13 cellular contexts compared by ENCODE assay signal in the genomic region with DNA sequence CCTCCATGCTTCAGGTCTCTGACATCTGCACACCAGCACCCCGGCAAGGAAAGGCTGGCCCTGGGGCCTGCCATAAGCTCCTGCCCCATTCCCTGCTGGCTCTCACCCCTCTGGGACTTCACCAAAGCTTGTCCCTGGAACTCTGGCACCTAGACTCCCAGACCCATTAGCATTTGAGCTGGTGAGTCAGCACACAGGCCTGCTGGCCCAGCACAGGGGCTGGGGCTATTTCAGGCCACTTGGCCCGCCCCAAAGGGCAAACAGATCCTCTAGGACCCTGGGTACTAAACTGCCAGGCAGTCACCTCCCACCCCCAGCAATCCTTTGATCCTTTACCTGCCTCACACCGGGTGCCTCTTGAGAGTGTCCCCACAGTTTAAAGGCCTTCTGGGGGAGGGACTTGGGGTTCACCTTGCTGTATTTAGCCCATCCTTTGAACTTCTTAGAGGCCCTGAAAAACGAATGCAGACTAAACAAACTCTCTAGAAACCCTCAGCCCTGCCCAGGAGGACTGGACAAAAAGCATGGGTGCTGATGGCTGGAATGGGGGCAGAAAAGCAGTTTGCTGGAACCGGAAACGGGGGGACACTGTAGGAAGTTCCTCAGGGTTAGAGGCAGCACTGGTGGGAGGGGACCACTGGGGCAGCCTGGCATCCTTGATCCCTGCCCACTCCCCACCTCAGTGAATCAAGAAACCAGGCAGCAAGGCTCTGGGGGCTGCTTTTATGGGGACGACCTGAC. TPM values are rescaled to one million over a fixed set of nuclear protein-coding genes. Genes with fewer than 3 reads are reported as not detected.
DNase-seq lines count a peak whose midpoint lies in the region; ATAC-seq and TF ChIP-seq lines count a peak whose summit lies in the region.
"Had no signal": no experiment of that assay in that cellular context is flagged by ENCODE, and none has a peak within 500 bp of the region (broad histone marks: within the 10 kb centered on the region; RNA-seq: fewer than 3 reads in every experiment).

No MANE protein-coding gene starts in this region.

- WGBS in endodermal cell (ENCODE audit: insufficient coverage in 1 of 2, insufficient read length in 1 of 2), 2 experiments, result 14 to 60% methylated on average over 1 to 6 of the region's 7 CpGs

- no peak overlapping the region for H3K9ac ChIP-seq in endodermal cell (ENCODE audit: extremely low read depth, low read length, poor library complexity, severe bottlenecking)

- no peak overlapping the region for H3K27ac ChIP-seq in endodermal cell (ENCODE audit: low read depth, low read length)
- H3K27ac ChIP-seq: thyroid gland had no signal

- H3K36me3 ChIP-seq in endodermal cell (ENCODE audit: control insufficient read depth, insufficient read depth, low read length), result peaks cover 28% of the 10 kb centered on the region

- no peak for TF ChIP-seq POLR2A in GM18505 (IDR thresholded peaks at IDR 0.05; ENCODE audit: borderline replicate concordance, extremely low read depth, insufficient read depth, insufficient read length)

- no peaks in the 10 kb centered on the region for H3K27me3 ChIP-seq in endodermal cell (ENCODE audit: control insufficient read depth, insufficient read depth, low read length, poor library complexity, severe bottlenecking)

- peak overlapping the region; percentile 21 for H3K27ac Mint-ChIP-seq in endodermal cell

- H3K4me3 Mint-ChIP-seq in endodermal cell, result no peak overlapping the region
- H3K4me3 Mint-ChIP-seq: central memory CD8-positive, alpha-beta T cell had no signal

- DNase-seq in A172 (ENCODE audit: low spot score) (peak; percentile 57), HT-29 (ENCODE audit: low spot score) (peak; percentile 50), endodermal cell (peak; percentile 89), medulla oblongata (ENCODE audit: extremely low spot score) (peak; percentile 74), GM19240 (ENCODE audit: insufficient read length, low spot score) (no peak), NCI-H82 treated with DMSO at 0.1 percent for 48 hours (lab: John Stamatoyannopoulos, UW; ENCODE audit: unreplicated experiment) (no peak)
- DNase-seq: NCI-H1105; SHP77 treated with DMSO at 0.1 percent for 48 hours; stimulated activated CD4-positive, alpha-beta T cell treated with anti-CD3 and anti-CD28 coated beads, Interleukin-15, amount 100 ng/mL, for 24 hours; thyroid gland had no signal

- TF ChIP-seq CTCF in endodermal cell (conservative IDR thresholded peaks at IDR 0.05), result no peak

- no peak overlapping the region for H3K4me3 ChIP-seq in endodermal cell (ENCODE audit: low read length)
- H3K4me3 ChIP-seq: thyroid gland had no signal

- H3K36me3 Mint-ChIP-seq in endodermal cell (ENCODE audit: low read depth), result peaks cover 20% of the 10 kb centered on the region

- no peaks in the 10 kb centered on the region for H3K4me1 ChIP-seq in endodermal cell (ENCODE audit: control insufficient read depth, insufficient read depth, low read length)

- no peaks in the 10 kb centered on the region for H3K9me3 Mint-ChIP-seq in endodermal cell
- H3K9me3 Mint-ChIP-seq: central memory CD8-positive, alpha-beta T cell had no signal

- H3K9me3 ChIP-seq in endodermal cell (ENCODE audit: control insufficient read depth, low read length), result no peaks in the 10 kb centered on the region
- H3K9me3 ChIP-seq: thyroid gland had no signal

- ATAC-seq in GM18505 (IDR thresholded peaks at IDR 0.05; ENCODE audit: unreplicated experiment) (no peak), HG03045 (IDR thresholded peaks at IDR 0.05; ENCODE audit: unreplicated experiment) (no peak)

- H3K27me3 Mint-ChIP-seq in endodermal cell (ENCODE audit: insufficient read depth), result peaks cover 28% of the 10 kb centered on the region

- H3K4me1 Mint-ChIP-seq in endodermal cell, result peaks cover 18% of the 10 kb centered on the region

RNA-seq across cellular contexts. Expression of a gene that starts 3.2 kb away (rescaled TPM):
- total RNA-seq in A172 (2014; rRNA removed; shearing (Covaris generic)), result 0.50 and 0.62 TPM in 2 replicates
- total RNA-seq in HT-29 (2014; rRNA removed; shearing (Covaris generic)), result 1.9 and 3.4 TPM in 2 replicates
- 10 to 100 TPM in 1 of 2 donors, 1 to 10 TPM in 1; 9.5 to 23.2 TPM for total RNA-seq in endodermal cell
- polyA plus RNA-seq in endodermal cell (2013, experiment 1 of 2), result 28.9 TPM
- 28.6 TPM for polyA plus RNA-seq in endodermal cell (2013, experiment 2 of 2)

RNA-seq across cellular contexts. Expression of a gene that starts 17.3 kb away (rescaled TPM):
- 19.1 and 35.5 TPM in 2 replicates for total RNA-seq in A172 (2014; rRNA removed; shearing (Covaris generic))
- total RNA-seq in HT-29 (2014; rRNA removed; shearing (Covaris generic)), result 38.7 and 54.6 TPM in 2 replicates
- total RNA-seq in endodermal cell, result 10 to 100 TPM; 24.1 to 34.6 TPM
- 27.5 TPM for polyA plus RNA-seq in endodermal cell (2013, experiment 1 of 2)
- 28.4 TPM for polyA plus RNA-seq in endodermal cell (2013, experiment 2 of 2)

RNA-seq across cellular contexts. Expression of a gene that starts 32.6 kb away (rescaled TPM):
- 0.22 and 9.3 TPM in 2 replicates for total RNA-seq in A172 (2014; rRNA removed; shearing (Covaris generic))
- total RNA-seq in HT-29 (2014; rRNA removed; shearing (Covaris generic)), result not detected in 2 replicates
- total RNA-seq in endodermal cell, result 1 to 10 TPM in 1 of 2 donors, under 1 TPM in 1; 0.51 to 2.6 TPM
- 0.75 TPM for polyA plus RNA-seq in endodermal cell (2013, experiment 1 of 2)
- polyA plus RNA-seq in endodermal cell (2013, experiment 2 of 2), result 0.46 TPM

RNA-seq across cellular contexts. Expression of a gene that starts 38.0 kb away (rescaled TPM):
- total RNA-seq in A172 (2014; rRNA removed; shearing (Covaris generic)), result 13.7 and 13.9 TPM in 2 replicates
- 31.3 and 31.9 TPM in 2 replicates for total RNA-seq in HT-29 (2014; rRNA removed; shearing (Covaris generic))
- 10 to 100 TPM; 23.0 to 24.2 TPM for total RNA-seq in endodermal cell
- polyA plus RNA-seq in endodermal cell (2013, experiment 1 of 2), result 24.0 TPM
- polyA plus RNA-seq in endodermal cell (2013, experiment 2 of 2), result 20.7 TPM

Comparison
In these comparisons a context has a peak if more than half of its experiments do, and no peak if none do; other contexts are left out.
1. DNase-seq: peak in A172 (single experiment), HT-29 (single experiment), endodermal cell (single experiment) and medulla oblongata (single experiment); none in GM19240 (single experiment) and NCI-H82 treated with DMSO at 0.1 percent for 48 hours (single experiment).